ENCODE assay signal across 8 cellular contexts in genomic region chr3:125520563-125520919, GRCh38. TPM values are rescaled to one million over a fixed set of nuclear protein-coding genes. Genes with fewer than 3 reads are reported as not detected.
DNase-seq lines count a peak whose midpoint lies in the region; ATAC-seq and TF ChIP-seq lines count a peak whose summit lies in the region.
"Not testable (repeated sequence)": the region's sequence is repeated elsewhere in the genome, so short reads cannot be mapped to it uniquely, and the experiment has no call there.

No MANE protein-coding gene starts in this region.

- CTCF ChIA-PET in PC-9 (lab: Charles Lee) = interaction anchor here (0.5 kb wide), 1 partner anchor 591 kb away, joined by 5 read pairs; no protein-coding TSS in a partner anchor

- intact Hi-C loops in PC-9 (cut with micrococcal nuclease; ENCODE audit: unreplicated experiment); heart right ventricle (cut with DNase I); aorta (cut with DNase I): not testable (repeated sequence)

- H3K4me3 ChIP-seq in GM12875 (ENCODE audit: low read depth, low read length) (peak overlapping the region; percentile 94), PC-9 (peak overlapping the region; percentile 91; the same call in 1 of the 2 replicates), heart right ventricle (peak overlapping the region; percentile 76 to 97 (median 88)), mucosa of rectum (ENCODE audit: low read length in 2 of 2) (peak overlapping the region; percentile 84 to 97), skeletal muscle cell (ENCODE audit: low read depth, low read length) (peak overlapping the region; percentile 92), aorta (ENCODE audit: low read length in 2 of 2) (peak overlapping the region; percentile 5 to 58)

- H3K36me3 Mint-ChIP-seq in activated T-helper 17 cell treated with anti-CD3 and anti-CD28 coated beads, Interleukin-2, amount 50 U/mL, for 72 hours (ENCODE audit: low read depth) = peaks cover 21% of the 10 kb centered on the region

- not testable (repeated sequence) for H3K27ac ChIP-seq in PC-9; aorta (ENCODE audit: low read depth in 1 of 2, low read length in 2 of 2)
- peak overlapping the region; percentile 79 for H3K27ac ChIP-seq in cingulate gyrus (ENCODE audit: low read depth, low read length)
- H3K27ac ChIP-seq in heart right ventricle = peak overlapping the region; percentile 57 to 92 (median 82)
- peak overlapping the region; percentile 73 to 79 for H3K27ac ChIP-seq in mucosa of rectum (ENCODE audit: low read depth in 2 of 2, low read length in 2 of 2)

- H3K27me3 Mint-ChIP-seq in activated T-helper 17 cell treated with anti-CD3 and anti-CD28 coated beads, Interleukin-2, amount 50 U/mL, for 72 hours = not testable (repeated sequence)

- H3K4me1 ChIP-seq in PC-9 (replicated peaks; ENCODE audit: insufficient read depth); aorta (ENCODE audit: control insufficient read depth in 1 of 2, insufficient read depth in 2 of 2, low read length in 2 of 2): not testable (repeated sequence)
- H3K4me1 ChIP-seq in heart right ventricle = peaks cover 0 to 40% (median 26%) of the 10 kb centered on the region in 9 donors
- peaks cover 5 to 11% of the 10 kb centered on the region in 2 donors for H3K4me1 ChIP-seq in mucosa of rectum (ENCODE audit: control insufficient read depth in 2 of 2, insufficient read depth in 2 of 2, low read length in 2 of 2)

- H2AFZ ChIP-seq in PC-9 = peak overlapping the region; percentile 81

- peak overlapping the region; percentile 83 for H3K4me2 ChIP-seq in PC-9

- H3K9me3 Mint-ChIP-seq in activated T-helper 17 cell treated with anti-CD3 and anti-CD28 coated beads, Interleukin-2, amount 50 U/mL, for 72 hours = not testable (repeated sequence)

- H3K79me2 ChIP-seq in PC-9 (ENCODE audit: low read depth) = peaks cover 23% of the 10 kb centered on the region

- 83% methylated on average over 15 of the region's 15 CpGs for WGBS in heart right ventricle, 2 donors
- 76 to 82% methylated on average over 15 of the region's 15 CpGs for WGBS in aorta, 2 donors

- peak overlapping the region; percentile 14 to 82 for H3K9ac ChIP-seq in mucosa of rectum (ENCODE audit: low read depth in 1 of 2, low read length in 2 of 2)

- H3K9me3 ChIP-seq in PC-9 (ENCODE audit: insufficient read depth, low read depth); heart right ventricle; mucosa of rectum (ENCODE audit: control insufficient read depth in 2 of 2, low read length in 2 of 2); aorta (ENCODE audit: control insufficient read depth, low read length): not testable (repeated sequence)

- not testable (repeated sequence) for H3F3A ChIP-seq in PC-9 (ENCODE audit: insufficient read depth, low read depth)

- H4K20me1 ChIP-seq in PC-9 (ENCODE audit: insufficient read depth) = not testable (repeated sequence)

- TF ChIP-seq CTCF in GM12875 (IDR thresholded peaks at IDR 0.05; ENCODE audit: borderline replicate concordance, insufficient read depth, low read depth, low read length); PC-9 (conservative IDR thresholded peaks at IDR 0.05); heart right ventricle (IDR thresholded peaks at IDR 0.05): not testable (repeated sequence)

- H3K27me3 ChIP-seq in PC-9 (ENCODE audit: insufficient read depth, low read depth); heart right ventricle; mucosa of rectum (ENCODE audit: control insufficient read depth in 2 of 2, insufficient read depth in 2 of 2, low read length in 2 of 2); aorta (ENCODE audit: control insufficient read depth in 1 of 2, insufficient read depth in 2 of 2, low read length in 1 of 2): not testable (repeated sequence)

- peaks cover 22% of the 10 kb centered on the region for H3K4me1 Mint-ChIP-seq in activated T-helper 17 cell treated with anti-CD3 and anti-CD28 coated beads, Interleukin-2, amount 50 U/mL, for 72 hours

- H3K9me2 ChIP-seq in PC-9 (ENCODE audit: insufficient read depth) = not testable (repeated sequence)

- ATAC-seq in activated T-helper 17 cell treated with anti-CD3 and anti-CD28 coated beads, Interleukin-2, amount 50 U/mL, for 72 hours (replicated peaks); heart right ventricle; aorta (ENCODE audit: low FRiP score): not testable (repeated sequence)

- not testable (repeated sequence) for H3K36me3 ChIP-seq in PC-9 (ENCODE audit: low read depth); mucosa of rectum (ENCODE audit: control insufficient read depth in 2 of 2, insufficient read depth in 2 of 2, low read length in 2 of 2); aorta (ENCODE audit: control insufficient read depth in 1 of 2, insufficient read depth in 2 of 2, low read length in 1 of 2)
- peaks cover 0 to 24% (median 0%) of the 10 kb centered on the region in 9 donors for H3K36me3 ChIP-seq in heart right ventricle

- TSS peak; percentile 93 for BruUV-seq in PC-9 (replicated peaks; lab: Mats Ljungman, UMichigan)

- not testable (repeated sequence) for DNase-seq in PC-9; heart right ventricle; skeletal muscle cell (ENCODE audit: low read depth); aorta

- H3K4me3 Mint-ChIP-seq in activated T-helper 17 cell treated with anti-CD3 and anti-CD28 coated beads, Interleukin-2, amount 50 U/mL, for 72 hours = peak overlapping the region; percentile 82

- POLR2A ChIA-PET in PC-9 (lab: Charles Lee; ENCODE audit: unreplicated experiment) = interaction anchor here (0.6 kb wide), 2 partner anchors 21 to 674 kb away, joined by 6 to 7 read pairs; no protein-coding TSS in a partner anchor

- peak overlapping the region; percentile 80 for H3K27ac Mint-ChIP-seq in activated T-helper 17 cell treated with anti-CD3 and anti-CD28 coated beads, Interleukin-2, amount 50 U/mL, for 72 hours

RNA-seq across cellular contexts. Expression of gene SNX4, which starts 0.5 kb away (rescaled TPM):
- total RNA-seq in PC-9 (2021) (28.6 and 31.6 TPM in 2 replicates), heart right ventricle (10 to 100 TPM; 15.4 to 25.1 (median 18.2) TPM), aorta (10 to 100 TPM; 30.2 to 32.9 TPM)
- 10 to 100 TPM; 22.3 to 35.4 TPM for total RNA-seq in activated T-helper 17 cell treated with anti-CD3 and anti-CD28 coated beads, Interleukin-2, amount 50 U/mL, for 72 hours
- polyA plus RNA-seq in heart right ventricle (10 to 100 TPM; 18.8 to 19.2 TPM), aorta (10 to 100 TPM; 17.3 to 38.7 TPM)

Comparison
In these comparisons a context has a peak if more than half of its experiments do, and no peak if none do; other contexts are left out.
1. H3K4me3 ChIP-seq: peak in every context shown above with its lines; median percentile 94 in GM12875; 92 in skeletal muscle cell; 91 in PC-9; 90 in mucosa of rectum; 88 in heart right ventricle; 32 in aorta.